Comparison of ENCODE assay signal across 10 cellular contexts in the genomic region with DNA sequence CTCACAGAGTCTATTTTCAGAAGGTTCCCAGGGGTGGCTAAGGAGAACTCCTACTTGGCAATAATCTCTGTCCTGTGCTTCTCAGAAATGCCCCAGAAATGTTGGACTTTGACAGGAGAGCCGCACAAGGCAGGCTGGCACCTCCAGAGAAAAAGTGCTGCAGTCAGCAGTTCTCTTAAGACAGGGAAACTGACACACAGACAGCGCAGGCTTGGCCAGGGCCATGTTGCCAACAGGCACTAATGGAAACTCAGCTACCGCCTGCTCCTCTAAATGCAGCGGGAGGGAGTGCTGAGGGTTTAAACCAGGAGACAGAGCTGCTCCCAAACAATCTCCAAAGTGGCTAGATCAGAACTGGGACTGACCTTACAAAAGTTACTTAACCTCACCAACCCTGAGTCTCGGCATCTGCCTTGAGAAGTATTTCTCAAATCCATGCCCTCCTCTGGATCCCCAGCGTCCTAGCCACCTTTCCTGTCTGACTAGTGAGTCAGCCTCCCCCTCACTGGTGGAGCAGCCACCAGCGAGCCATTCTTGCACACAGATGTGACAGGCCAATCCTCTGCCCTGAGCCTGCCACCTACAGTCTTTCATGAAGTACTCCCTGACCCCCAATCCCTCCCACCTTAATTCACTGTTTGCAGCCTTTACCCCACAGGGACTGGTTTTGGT.
A peak's percentile ranks its signal among the peaks of the same experiment; 100 is the strongest.
DNase-seq lines count a peak whose midpoint lies in the region; TF ChIP-seq lines count a peak whose summit lies in the region.
"Had no signal": no experiment of that assay in that cellular context is flagged by ENCODE, and none has a peak within 500 bp of the region (broad histone marks: within the 10 kb centered on the region; RNA-seq: fewer than 3 reads in every experiment).

No MANE protein-coding gene starts in this region.

- H3K79me2 ChIP-seq in PC-9 (ENCODE audit: low read depth): no peaks in the 10 kb centered on the region

- H3K4me3 ChIP-seq in PC-9 (no peak overlapping the region), ascending aorta (no peak overlapping the region), esophagus muscularis mucosa (no peak overlapping the region)

- peak overlapping the region; percentile 47 for H3K27ac Mint-ChIP-seq in Calu3 (ENCODE audit: unreplicated experiment)
- H3K27ac Mint-ChIP-seq: activated B cell treated with CpG ODN at 0.5 μM for 24 hours had no signal

- H3K36me3 ChIP-seq in PC-9 (ENCODE audit: low read depth) (peaks cover 8% of the 10 kb centered on the region; the same call in 1 of the 2 replicates), ascending aorta (peaks cover 40 to 75% of the 10 kb centered on the region in 2 donors), esophagus muscularis mucosa (peaks cover 27 to 100% (median 90%) of the 10 kb centered on the region in 4 donors)

- DNase-seq in Calu3 (no peak), PC-9 (peak in 1 of 2 experiments; percentile 40), dermis blood vessel endothelial cell (peak; percentile 20), occipital lobe (lab: John Stamatoyannopoulos, UW) (peak; percentile 11), germinal center (ENCODE audit: low spot score) (no peak), ascending aorta (ENCODE audit: low spot score in 2 of 2) (no peak), esophagus muscularis mucosa (ENCODE audit: extremely low spot score) (no peak)
- no peak for DNase-seq in stimulated activated CD4-positive, alpha-beta T cell treated with anti-CD3 and anti-CD28 coated beads, Interleukin-4, amount 100 ng/mL, for 4 hours
- DNase-seq: activated B cell treated with CpG ODN at 0.5 μM for 24 hours, NCI-H446 had no signal

- peaks cover 12% of the 10 kb centered on the region for H3K36me3 Mint-ChIP-seq in Calu3 (ENCODE audit: insufficient read depth, unreplicated experiment)

- H3K4me2 ChIP-seq in PC-9: peak overlapping the region; percentile 22

- no peaks in the 10 kb centered on the region for H4K20me1 ChIP-seq in PC-9 (ENCODE audit: insufficient read depth)

- H3F3A ChIP-seq in PC-9 (ENCODE audit: insufficient read depth, low read depth): peaks cover 15% of the 10 kb centered on the region; the same call in 1 of the 2 replicates

- H3K9me3 ChIP-seq in PC-9 (ENCODE audit: insufficient read depth, low read depth) (no peaks in the 10 kb centered on the region), ascending aorta (no peaks in the 10 kb centered on the region), esophagus muscularis mucosa (no peaks in the 10 kb centered on the region)

- H3K27ac ChIP-seq in PC-9 (peak overlapping the region; percentile 45; the same call in 1 of the 2 replicates), ascending aorta (peak overlapping the region in 1 of 2 donors; percentile 12), esophagus muscularis mucosa (replicated peaks in 1 of 4) (no peak overlapping the region)

- H3K27me3 ChIP-seq in PC-9 (ENCODE audit: insufficient read depth, low read depth) (no peaks in the 10 kb centered on the region), ascending aorta (no peaks in the 10 kb centered on the region), esophagus muscularis mucosa (no peaks in the 10 kb centered on the region)

- H3K9me3 Mint-ChIP-seq in Calu3 (ENCODE audit: low read depth, unreplicated experiment): no peaks in the 10 kb centered on the region
- H3K9me3 Mint-ChIP-seq: activated B cell treated with CpG ODN at 0.5 μM for 24 hours had no signal

- H3K4me1 ChIP-seq in PC-9 (replicated peaks; ENCODE audit: insufficient read depth): peaks cover 21% of the 10 kb centered on the region
- no peaks in the 10 kb centered on the region for H3K4me1 ChIP-seq in ascending aorta
- peaks cover 0 to 3% (median 0%) of the 10 kb centered on the region in 4 donors for H3K4me1 ChIP-seq in esophagus muscularis mucosa

- intact Hi-C loops in Calu3 (cut with micrococcal nuclease; ENCODE audit: unreplicated experiment) (no loop called here), PC-9 (cut with micrococcal nuclease; ENCODE audit: unreplicated experiment) (no loop called here), ascending aorta (cut with DNase I) (no loop called here), esophagus muscularis mucosa (cut with DNase I) (no loop called here)

- H3K27me3 Mint-ChIP-seq in Calu3 (ENCODE audit: unreplicated experiment): no peaks in the 10 kb centered on the region
- H3K27me3 Mint-ChIP-seq: activated B cell treated with CpG ODN at 0.5 μM for 24 hours had no signal

- no peak for TF ChIP-seq POLR2A in esophagus muscularis mucosa (IDR thresholded peaks at IDR 0.05; ENCODE audit: low read depth)

- no peaks in the 10 kb centered on the region for H3K4me1 Mint-ChIP-seq in Calu3 (ENCODE audit: low read depth, unreplicated experiment)
- H3K4me1 Mint-ChIP-seq: activated B cell treated with CpG ODN at 0.5 μM for 24 hours had no signal

- H2AFZ ChIP-seq in PC-9: no peak overlapping the region

- no peaks in the 10 kb centered on the region; the same call in 1 of the 2 replicates for H3K9me2 ChIP-seq in PC-9 (ENCODE audit: insufficient read depth)

- CTCF ChIA-PET in Calu3 (lab: Charles Lee): no interaction called here
- CTCF ChIA-PET in PC-9 (lab: Charles Lee): no interaction called here

- TF ChIP-seq CTCF in Calu3 (IDR thresholded peaks at IDR 0.05; ENCODE audit: unreplicated experiment) (no peak), PC-9 (conservative IDR thresholded peaks at IDR 0.05) (no peak), ascending aorta (IDR thresholded peaks at IDR 0.05) (peak in 1 of 3 experiments; percentile 7), esophagus muscularis mucosa (IDR thresholded peaks at IDR 0.05) (no peak)

- WGBS in esophagus muscularis mucosa: 86% methylated on average over 7 of the region's 7 CpGs

- BruUV-seq in Calu3 (replicated peaks; lab: Mats Ljungman, UMichigan) (no TSS peak), PC-9 (replicated peaks; lab: Mats Ljungman, UMichigan) (no TSS peak)

- POLR2A ChIA-PET in PC-9 (lab: Charles Lee; ENCODE audit: unreplicated experiment): no interaction called here

- no peak overlapping the region for H3K4me3 Mint-ChIP-seq in Calu3 (ENCODE audit: low read depth, unreplicated experiment)
- H3K4me3 Mint-ChIP-seq: activated B cell treated with CpG ODN at 0.5 μM for 24 hours had no signal

- no peak for TF ChIP-seq EP300 in esophagus muscularis mucosa (IDR thresholded peaks at IDR 0.05)

Comparison
In these comparisons a context has a peak if more than half of its experiments do, and no peak if none do; other contexts are left out.
1. DNase-seq: peak in dermis blood vessel endothelial cell (single experiment) and occipital lobe (single experiment); none in Calu3 (single experiment), germinal center (single experiment), ascending aorta (0 of 2), esophagus muscularis mucosa (single experiment) and stimulated activated CD4-positive, alpha-beta T cell treated with anti-CD3 and anti-CD28 coated beads, Interleukin-4, amount 100 ng/mL, for 4 hours (0 of 2).